ENCODE assay signal across 1 cellular context in the genomic region with DNA sequence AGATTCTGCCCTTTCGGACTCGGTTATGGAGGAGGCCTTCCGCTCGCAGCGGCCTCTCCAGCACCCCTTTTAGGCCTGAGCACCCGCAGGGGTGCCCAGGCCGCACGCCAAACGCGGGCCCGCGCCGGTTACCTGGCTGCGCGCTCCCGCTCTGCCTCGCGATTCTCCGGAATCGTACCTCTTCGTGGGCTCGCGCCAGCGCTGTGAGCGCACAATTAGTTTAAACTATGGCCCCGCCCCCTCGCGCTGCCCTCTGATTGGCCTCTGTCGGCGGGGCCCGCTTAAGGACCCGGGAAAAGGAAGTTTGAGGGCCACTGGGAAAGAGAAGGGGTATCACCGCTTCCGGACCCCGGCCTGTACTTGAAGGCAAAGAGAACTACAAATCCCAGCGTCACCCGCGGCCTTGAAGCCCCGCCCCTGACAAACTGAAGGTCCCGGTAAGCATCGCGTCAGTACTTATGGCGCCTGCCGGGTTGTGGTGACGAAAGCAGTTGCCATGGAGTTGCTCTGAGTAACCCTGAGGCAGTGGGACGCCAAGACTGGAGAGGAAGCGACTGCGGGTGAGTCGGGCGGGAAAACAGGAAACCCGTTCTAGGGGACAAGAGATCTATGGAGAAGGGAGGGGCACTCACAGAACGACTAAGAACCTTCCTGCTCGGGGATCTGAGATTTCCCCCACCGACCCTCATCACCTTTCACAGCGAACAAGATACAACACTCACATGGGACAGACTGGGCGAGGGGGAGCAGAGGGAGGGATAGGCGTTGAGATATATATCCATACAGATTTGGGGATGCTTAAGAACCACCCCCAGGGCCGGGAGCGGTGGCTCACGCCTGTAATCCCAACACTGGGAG.
TF ChIP-seq lines count a peak whose summit lies in the region.

A gene with protein sequence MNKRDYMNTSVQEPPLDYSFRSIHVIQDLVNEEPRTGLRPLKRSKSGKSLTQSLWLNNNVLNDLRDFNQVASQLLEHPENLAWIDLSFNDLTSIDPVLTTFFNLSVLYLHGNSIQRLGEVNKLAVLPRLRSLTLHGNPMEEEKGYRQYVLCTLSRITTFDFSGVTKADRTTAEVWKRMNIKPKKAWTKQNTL (plus strand): TSS at position 525 of the 858 bp plus-strand sequence. CDS start 8,234 bp downstream, outside the sequence.
NUMA1 (minus strand) TSS at position 217 of the 858 bp plus-strand sequence. CDS start 44,599 bp downstream, outside the sequence.

TF ChIP-seq in HepG2, 621 proteins besides CTCF, POLR2A, EP300 and RAD21 (continued from another document and continues in another):
- TF ChIP-seq ZBTB34 (CRISPR knock-in tag; IDR thresholded peaks at IDR 0.05) (no peak), NCOA2 (CRISPR knock-in tag; IDR thresholded peaks at IDR 0.05) (no peak), ZNF530 (CRISPR knock-in tag; IDR thresholded peaks at IDR 0.05; ENCODE audit: low read depth) (no peak), ZNF589 (CRISPR knock-in tag; conservative IDR thresholded peaks at IDR 0.05) (no peak), ZNF264 (CRISPR knock-in tag; IDR thresholded peaks at IDR 0.05) (no peak), ZMYM4 (CRISPR knock-in tag; IDR thresholded peaks at IDR 0.05) (peak; percentile 51; the same call in 1 of the 2 replicates), PHF8 (CRISPR knock-in tag; IDR thresholded peaks at IDR 0.05) (peak; percentile 91), NFIC (IDR thresholded peaks at IDR 0.05; ENCODE audit: low read length) (no peak), ZC3H13 (CRISPR knock-in tag; IDR thresholded peaks at IDR 0.05) (no peak), ZNF317 (CRISPR knock-in tag; IDR thresholded peaks at IDR 0.05) (no peak), ZNF460 (CRISPR knock-in tag; IDR thresholded peaks at IDR 0.05; ENCODE audit: borderline replicate concordance) (no peak), TIGD3 (CRISPR knock-in tag; IDR thresholded peaks at IDR 0.05; ENCODE audit: borderline replicate concordance) (0 out of 2 replicates have a peak, but pooled peaks have one; percentile 23), MLLT10 (CRISPR knock-in tag; IDR thresholded peaks at IDR 0.05) (no peak), CCAR2 (optimal IDR thresholded peaks at IDR 0.05; ENCODE audit: low read depth, low read length) (no peak), GATAD1 (CRISPR knock-in tag; IDR thresholded peaks at IDR 0.05) (peak; percentile 81), REPIN1 (CRISPR knock-in tag; IDR thresholded peaks at IDR 0.05; ENCODE audit: borderline replicate concordance, low read depth) (no peak), NPAS2 (CRISPR knock-in tag; IDR thresholded peaks at IDR 0.05; ENCODE audit: borderline replicate concordance) (no peak), ZNF335 (CRISPR knock-in tag; IDR thresholded peaks at IDR 0.05) (peak; percentile 78), ZBTB46 (CRISPR knock-in tag; IDR thresholded peaks at IDR 0.05; ENCODE audit: borderline replicate concordance) (no peak), PHF21A (CRISPR knock-in tag; IDR thresholded peaks at IDR 0.05) (peak; percentile 84), ZNF10 (CRISPR knock-in tag; IDR thresholded peaks at IDR 0.05; ENCODE audit: borderline replicate concordance, low read depth) (no peak), ZNF180 (CRISPR knock-in tag; IDR thresholded peaks at IDR 0.05; ENCODE audit: borderline replicate concordance, low read depth) (no peak), ZSCAN30 (CRISPR knock-in tag; IDR thresholded peaks at IDR 0.05) (no peak), RORA (CRISPR knock-in tag; IDR thresholded peaks at IDR 0.05) (no peak), HDAC6 (IDR thresholded peaks at IDR 0.05; ENCODE audit: low read depth, low read length) (no peak), ZSCAN29 (CRISPR knock-in tag; conservative IDR thresholded peaks at IDR 0.05) (no peak), HOXA9 (CRISPR knock-in tag; IDR thresholded peaks at IDR 0.05; ENCODE audit: borderline replicate concordance) (no peak), ZNF17 (CRISPR knock-in tag; IDR thresholded peaks at IDR 0.05) (no peak), IRF2 (CRISPR knock-in tag; IDR thresholded peaks at IDR 0.05) (peak; percentile 73; the same call in 1 of the 2 replicates)
- TF ChIP-seq, protein P1, sequence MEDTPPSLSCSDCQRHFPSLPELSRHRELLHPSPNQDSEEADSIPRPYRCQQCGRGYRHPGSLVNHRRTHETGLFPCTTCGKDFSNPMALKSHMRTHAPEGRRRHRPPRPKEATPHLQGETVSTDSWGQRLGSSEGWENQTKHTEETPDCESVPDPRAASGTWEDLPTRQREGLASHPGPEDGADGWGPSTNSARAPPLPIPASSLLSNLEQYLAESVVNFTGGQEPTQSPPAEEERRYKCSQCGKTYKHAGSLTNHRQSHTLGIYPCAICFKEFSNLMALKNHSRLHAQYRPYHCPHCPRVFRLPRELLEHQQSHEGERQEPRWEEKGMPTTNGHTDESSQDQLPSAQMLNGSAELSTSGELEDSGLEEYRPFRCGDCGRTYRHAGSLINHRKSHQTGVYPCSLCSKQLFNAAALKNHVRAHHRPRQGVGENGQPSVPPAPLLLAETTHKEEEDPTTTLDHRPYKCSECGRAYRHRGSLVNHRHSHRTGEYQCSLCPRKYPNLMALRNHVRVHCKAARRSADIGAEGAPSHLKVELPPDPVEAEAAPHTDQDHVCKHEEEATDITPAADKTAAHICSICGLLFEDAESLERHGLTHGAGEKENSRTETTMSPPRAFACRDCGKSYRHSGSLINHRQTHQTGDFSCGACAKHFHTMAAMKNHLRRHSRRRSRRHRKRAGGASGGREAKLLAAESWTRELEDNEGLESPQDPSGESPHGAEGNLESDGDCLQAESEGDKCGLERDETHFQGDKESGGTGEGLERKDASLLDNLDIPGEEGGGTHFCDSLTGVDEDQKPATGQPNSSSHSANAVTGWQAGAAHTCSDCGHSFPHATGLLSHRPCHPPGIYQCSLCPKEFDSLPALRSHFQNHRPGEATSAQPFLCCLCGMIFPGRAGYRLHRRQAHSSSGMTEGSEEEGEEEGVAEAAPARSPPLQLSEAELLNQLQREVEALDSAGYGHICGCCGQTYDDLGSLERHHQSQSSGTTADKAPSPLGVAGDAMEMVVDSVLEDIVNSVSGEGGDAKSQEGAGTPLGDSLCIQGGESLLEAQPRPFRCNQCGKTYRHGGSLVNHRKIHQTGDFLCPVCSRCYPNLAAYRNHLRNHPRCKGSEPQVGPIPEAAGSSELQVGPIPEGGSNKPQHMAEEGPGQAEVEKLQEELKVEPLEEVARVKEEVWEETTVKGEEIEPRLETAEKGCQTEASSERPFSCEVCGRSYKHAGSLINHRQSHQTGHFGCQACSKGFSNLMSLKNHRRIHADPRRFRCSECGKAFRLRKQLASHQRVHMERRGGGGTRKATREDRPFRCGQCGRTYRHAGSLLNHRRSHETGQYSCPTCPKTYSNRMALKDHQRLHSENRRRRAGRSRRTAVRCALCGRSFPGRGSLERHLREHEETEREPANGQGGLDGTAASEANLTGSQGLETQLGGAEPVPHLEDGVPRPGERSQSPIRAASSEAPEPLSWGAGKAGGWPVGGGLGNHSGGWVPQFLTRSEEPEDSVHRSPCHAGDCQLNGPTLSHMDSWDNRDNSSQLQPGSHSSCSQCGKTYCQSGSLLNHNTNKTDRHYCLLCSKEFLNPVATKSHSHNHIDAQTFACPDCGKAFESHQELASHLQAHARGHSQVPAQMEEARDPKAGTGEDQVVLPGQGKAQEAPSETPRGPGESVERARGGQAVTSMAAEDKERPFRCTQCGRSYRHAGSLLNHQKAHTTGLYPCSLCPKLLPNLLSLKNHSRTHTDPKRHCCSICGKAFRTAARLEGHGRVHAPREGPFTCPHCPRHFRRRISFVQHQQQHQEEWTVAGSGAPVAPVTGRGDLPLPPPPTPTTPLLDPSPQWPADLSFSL (CRISPR knock-in tag; IDR thresholded peaks at IDR 0.05) = no peak
- TF ChIP-seq, protein P2, sequence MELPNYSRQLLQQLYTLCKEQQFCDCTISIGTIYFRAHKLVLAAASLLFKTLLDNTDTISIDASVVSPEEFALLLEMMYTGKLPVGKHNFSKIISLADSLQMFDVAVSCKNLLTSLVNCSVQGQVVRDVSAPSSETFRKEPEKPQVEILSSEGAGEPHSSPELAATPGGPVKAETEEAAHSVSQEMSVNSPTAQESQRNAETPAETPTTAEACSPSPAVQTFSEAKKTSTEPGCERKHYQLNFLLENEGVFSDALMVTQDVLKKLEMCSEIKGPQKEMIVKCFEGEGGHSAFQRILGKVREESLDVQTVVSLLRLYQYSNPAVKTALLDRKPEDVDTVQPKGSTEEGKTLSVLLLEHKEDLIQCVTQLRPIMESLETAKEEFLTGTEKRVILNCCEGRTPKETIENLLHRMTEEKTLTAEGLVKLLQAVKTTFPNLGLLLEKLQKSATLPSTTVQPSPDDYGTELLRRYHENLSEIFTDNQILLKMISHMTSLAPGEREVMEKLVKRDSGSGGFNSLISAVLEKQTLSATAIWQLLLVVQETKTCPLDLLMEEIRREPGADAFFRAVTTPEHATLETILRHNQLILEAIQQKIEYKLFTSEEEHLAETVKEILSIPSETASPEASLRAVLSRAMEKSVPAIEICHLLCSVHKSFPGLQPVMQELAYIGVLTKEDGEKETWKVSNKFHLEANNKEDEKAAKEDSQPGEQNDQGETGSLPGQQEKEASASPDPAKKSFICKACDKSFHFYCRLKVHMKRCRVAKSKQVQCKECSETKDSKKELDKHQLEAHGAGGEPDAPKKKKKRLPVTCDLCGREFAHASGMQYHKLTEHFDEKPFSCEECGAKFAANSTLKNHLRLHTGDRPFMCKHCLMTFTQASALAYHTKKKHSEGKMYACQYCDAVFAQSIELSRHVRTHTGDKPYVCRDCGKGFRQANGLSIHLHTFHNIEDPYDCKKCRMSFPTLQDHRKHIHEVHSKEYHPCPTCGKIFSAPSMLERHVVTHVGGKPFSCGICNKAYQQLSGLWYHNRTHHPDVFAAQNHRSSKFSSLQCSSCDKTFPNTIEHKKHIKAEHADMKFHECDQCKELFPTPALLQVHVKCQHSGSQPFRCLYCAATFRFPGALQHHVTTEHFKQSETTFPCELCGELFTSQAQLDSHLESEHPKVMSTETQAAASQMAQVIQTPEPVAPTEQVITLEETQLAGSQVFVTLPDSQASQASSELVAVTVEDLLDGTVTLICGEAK (IDR thresholded peaks at IDR 0.05) = no peak; the same call in 1 of the 2 replicates
- TF ChIP-seq, protein P2 (CRISPR knock-in tag; IDR thresholded peaks at IDR 0.05) = no peak; the same call in 1 of the 2 replicates
- TF ChIP-seq, protein P3, sequence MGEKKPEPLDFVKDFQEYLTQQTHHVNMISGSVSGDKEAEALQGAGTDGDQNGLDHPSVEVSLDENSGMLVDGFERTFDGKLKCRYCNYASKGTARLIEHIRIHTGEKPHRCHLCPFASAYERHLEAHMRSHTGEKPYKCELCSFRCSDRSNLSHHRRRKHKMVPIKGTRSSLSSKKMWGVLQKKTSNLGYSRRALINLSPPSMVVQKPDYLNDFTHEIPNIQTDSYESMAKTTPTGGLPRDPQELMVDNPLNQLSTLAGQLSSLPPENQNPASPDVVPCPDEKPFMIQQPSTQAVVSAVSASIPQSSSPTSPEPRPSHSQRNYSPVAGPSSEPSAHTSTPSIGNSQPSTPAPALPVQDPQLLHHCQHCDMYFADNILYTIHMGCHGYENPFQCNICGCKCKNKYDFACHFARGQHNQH (CRISPR knock-in tag; IDR thresholded peaks at IDR 0.05) = peak; percentile 36; the same call in 1 of the 2 replicates
